ENCODE assay signal across 8 cellular contexts in genomic region chr2:9422321-9423099, GRCh38. TPM values are rescaled to one million over a fixed set of nuclear protein-coding genes. Genes with fewer than 3 reads are reported as not detected.
DNase-seq lines count a peak whose midpoint lies in the region; TF ChIP-seq lines count a peak whose summit lies in the region.

No MANE protein-coding gene starts in this region.

- no peaks in the 10 kb centered on the region for H3F3A ChIP-seq in GM23248 (ENCODE audit: insufficient read depth)

- H3K27ac ChIP-seq in GM23248 (peak overlapping the region; percentile 83), KOPT-K1 (ENCODE audit: low read depth, low read length, poor library complexity, severe bottlenecking) (peak overlapping the region; percentile 79), coronary artery (peak overlapping the region; percentile 92 to 98), liver (ENCODE audit: low read depth in 1 of 2, low read length in 2 of 2) (peak overlapping the region; percentile 58 to 74)

- no peaks in the 10 kb centered on the region for H3K9me3 ChIP-seq in GM23248 (ENCODE audit: low read depth)
- no peaks in the 10 kb centered on the region for H3K9me3 ChIP-seq in KOPT-K1 (ENCODE audit: insufficient read depth, low read length, poor library complexity, severe bottlenecking)
- H3K9me3 ChIP-seq in liver (ENCODE audit: control insufficient read depth in 4 of 4, low read length in 3 of 4), result no peaks in the 10 kb centered on the region

- WGBS in GM23248 (ENCODE audit: low coverage in 1 of 2, low lambda C conversion rate in 2 of 2, missing lambda C conversion rate in 2 of 2), 2 experiments, result 1 to 2% methylated on average over 41 to 42 of the region's 42 CpGs
- 10% methylated on average over 42 of the region's 42 CpGs for WGBS in liver

- peak overlapping the region; percentile 95 for H3K4me2 ChIP-seq in GM23248 (ENCODE audit: unreplicated experiment)

- DNase-seq in GM12864 (ENCODE audit: low read depth), result no peak
- peak; percentile 83 for DNase-seq in GM23248
- DNase-seq in activated CD4-positive, CD25-positive, alpha-beta regulatory T cell treated with anti-CD3 and anti-CD28 coated beads, Interleukin-2, amount 50 U/mL, for 72 hours, result peak; percentile 49
- DNase-seq in coronary artery (ENCODE audit: low spot score), result no peak
- peak; percentile 53 for DNase-seq in stimulated activated CD4-positive, alpha-beta T cell treated with anti-CD3 and anti-CD28 coated beads, Interleukin-4, amount 100 ng/mL, for 24 hours
- DNase-seq in NCI-H1436 treated with DMSO at 0.1 percent for 48 hours (lab: John Stamatoyannopoulos, UW), result no peak

- no peak for TF ChIP-seq RAD21 in liver (IDR thresholded peaks at IDR 0.05)

- H3K27me3 ChIP-seq in GM23248 (replicated peaks; ENCODE audit: insufficient read depth) (no peaks in the 10 kb centered on the region), liver (ENCODE audit: control insufficient read depth in 4 of 4, insufficient read depth in 4 of 4, low read length in 3 of 4) (no peaks in the 10 kb centered on the region)

- no peaks in the 10 kb centered on the region for H3K36me3 ChIP-seq in GM23248 (ENCODE audit: low read depth)
- H3K36me3 ChIP-seq in KOPT-K1 (ENCODE audit: insufficient read depth, low read length), result peaks cover 15% of the 10 kb centered on the region
- H3K36me3 ChIP-seq in liver (ENCODE audit: control insufficient read depth in 4 of 4, insufficient read depth in 3 of 4, low read depth in 1 of 4, low read length in 3 of 4), result no peaks in the 10 kb centered on the region

- no peaks in the 10 kb centered on the region for H4K20me1 ChIP-seq in GM23248 (ENCODE audit: insufficient read depth)

- H3K4me1 ChIP-seq in GM23248 (ENCODE audit: insufficient read depth), result peaks cover 14% of the 10 kb centered on the region
- H3K4me1 ChIP-seq in liver (ENCODE audit: control insufficient read depth in 4 of 4, insufficient read depth in 4 of 4, low read length in 3 of 4), result peaks cover 10 to 23% (median 17%) of the 10 kb centered on the region in 4 donors

- no peaks in the 10 kb centered on the region for H3K9me2 ChIP-seq in GM23248 (ENCODE audit: insufficient read depth)

- peak; percentile 19 for TF ChIP-seq CTCF in GM12864 (IDR thresholded peaks at IDR 0.05; ENCODE audit: low read depth, low read length, missing control alignments)
- TF ChIP-seq CTCF in coronary artery (IDR thresholded peaks at IDR 0.05), result no peak
- no peak for TF ChIP-seq CTCF in liver (IDR thresholded peaks at IDR 0.05; ENCODE audit: low read depth, low read length, missing input control)

- peak overlapping the region; percentile 96 for H2AFZ ChIP-seq in GM23248

- in situ Hi-C loops in GM23248 (cut with MboI), result no loop called here

- peaks cover 96% of the 10 kb centered on the region for H3K79me2 ChIP-seq in GM23248 (ENCODE audit: insufficient read depth)

- peak overlapping the region; percentile 96 for H3K9ac ChIP-seq in GM23248
- peak overlapping the region in 1 of 2 donors; percentile 54 for H3K9ac ChIP-seq in liver (ENCODE audit: low read depth in 1 of 2, low read length in 2 of 2)

- peak overlapping the region; percentile 91 for H3K4me3 ChIP-seq in GM12864 (ENCODE audit: low read depth, low read length)
- H3K4me3 ChIP-seq in GM23248, result peak overlapping the region; percentile 98
- peak overlapping the region; percentile 97 for H3K4me3 ChIP-seq in coronary artery
- H3K4me3 ChIP-seq in liver (ENCODE audit: low read depth in 1 of 3, low read length in 3 of 3), result peak overlapping the region; percentile 79 to 87 (median 83)

TF ChIP-seq in liver, 16 proteins besides CTCF, POLR2A, EP300 and RAD21:
- TF ChIP-seq YY1 (IDR thresholded peaks at IDR 0.05) (no peak), MAX (IDR thresholded peaks at IDR 0.05) (peak; percentile 28), GABPA (IDR thresholded peaks at IDR 0.05 in 1 of 2, conservative IDR thresholded peaks at IDR 0.05 in 1 of 2) (no peak), RXRA (IDR thresholded peaks at IDR 0.05) (peak; percentile 84 to 94)
TF ChIP-seq in liver: peak in this region for 2.

RNA-seq across cellular contexts. Expression of gene ITGB1BP1, which starts 0.8 kb away (rescaled TPM):
- 39.0 and 52.2 TPM in 2 replicates for total RNA-seq in GM23248 (2014; rRNA removed; shearing (Covaris generic))
- 280 and 289 TPM in 2 replicates for polyA plus RNA-seq in GM23248 (2016; fragmentation: Nextera tagmentation; extraction: Ambion mirVana)
- total RNA-seq in liver, result 10 to 100 TPM in 1 of 2 donors, 1 to 10 TPM in 1; 6.6 to 11.4 TPM
- 10 to 100 TPM; 15.9 to 30.9 TPM for polyA plus RNA-seq in liver

RNA-seq across cellular contexts. Expression of gene CPSF3, which starts 0.9 kb away (rescaled TPM):
- 34.0 and 39.6 TPM in 2 replicates for total RNA-seq in GM23248 (2014; rRNA removed; shearing (Covaris generic))
- polyA plus RNA-seq in GM23248 (2016; fragmentation: Nextera tagmentation; extraction: Ambion mirVana) (37.7 and 40.3 TPM in 2 replicates), liver (10 to 100 TPM in 1 of 2 donors, 1 to 10 TPM in 1; 8.7 to 11.3 TPM)
- total RNA-seq in liver, result 10 to 100 TPM; 22.6 to 32.2 TPM

RNA-seq across cellular contexts. Expression of gene IAH1, which starts 51.8 kb away (rescaled TPM):
- 62.9 and 81.5 TPM in 2 replicates for total RNA-seq in GM23248 (2014; rRNA removed; shearing (Covaris generic))
- polyA plus RNA-seq in GM23248 (2016; fragmentation: Nextera tagmentation; extraction: Ambion mirVana), result 133 and 135 TPM in 2 replicates
- total RNA-seq in liver, result 10 to 100 TPM; 19.2 to 22.6 TPM
- polyA plus RNA-seq in liver, result 10 to 100 TPM; 31.3 to 62.1 TPM

Comparison
In these comparisons a context has a peak if more than half of its experiments do, and no peak if none do; other contexts are left out.
1. DNase-seq: peak in GM23248 (single experiment), activated CD4-positive, CD25-positive, alpha-beta regulatory T cell treated with anti-CD3 and anti-CD28 coated beads, Interleukin-2, amount 50 U/mL, for 72 hours (single experiment) and stimulated activated CD4-positive, alpha-beta T cell treated with anti-CD3 and anti-CD28 coated beads, Interleukin-4, amount 100 ng/mL, for 24 hours (single experiment); none in GM12864 (single experiment), coronary artery (single experiment) and NCI-H1436 treated with DMSO at 0.1 percent for 48 hours (single experiment).
2. Peak in every context shown above with its lines, with median percentiles within 50 percentile points of each other: H3K4me3 ChIP-seq and H3K27ac ChIP-seq.